Comparison of ENCODE assay signal across 21 cellular contexts in genomic region chr2:96510931-96511595, GRCh38. TPM values are rescaled to one million over a fixed set of nuclear protein-coding genes. Genes with fewer than 3 reads are reported as not detected.
"Had no signal": no experiment of that assay in that cellular context is flagged by ENCODE, and none has a peak within 500 bp of the region (broad histone marks: within the 10 kb centered on the region; RNA-seq: fewer than 3 reads in every experiment).

No MANE protein-coding gene starts in this region.

- H3K36me3 ChIP-seq: adrenal gland, ascending aorta, brain microvascular endothelial cell, gastroesophageal sphincter, lower lobe of right lung, SJSA1, upper lobe of right lung had no signal

- H3K4me3 Mint-ChIP-seq: activated naive CD4-positive, alpha-beta T cell treated with anti-CD3 and anti-CD28 coated beads, Interleukin-2, amount 10 ng/mL, durations not matched to agents 7 days and 5 days; activated T-cell treated with anti-CD3 and anti-CD28 coated beads, Interleukin-2, amount 50 U/mL, for 24 hours; central memory CD8-positive, alpha-beta T cell; neural crest cell had no signal

- DNase-seq: activated CD4-positive, alpha-beta T cell treated with anti-CD3 and anti-CD28 coated beads, Interleukin-2, amount 50 U/mL, for 4 hours; activated naive CD4-positive, alpha-beta T cell treated with anti-CD3 and anti-CD28 coated beads, Interleukin-2, amount 10 ng/mL, durations not matched to agents 7 days and 5 days; activated T-cell treated with anti-CD3 and anti-CD28 coated beads, Interleukin-2, amount 50 U/mL, for 24 hours; adrenal gland; brain microvascular endothelial cell; kidney; lower lobe of right lung; mesendoderm; mucosa of descending colon; occipital lobe; stimulated activated CD4-positive, alpha-beta T cell treated with anti-CD3 and anti-CD28 coated beads, Interleukin-4, amount 100 ng/mL, for 1 hour; stimulated activated naive CD8-positive, alpha-beta T cell treated with anti-CD3 and anti-CD28 coated beads, Interleukin-15, Interleukin-2, amounts not matched to agents 100 U/mL and 50 U/mL, for 24 hours; T-helper 1 cell; upper lobe of right lung had no signal

- H3K4me3 ChIP-seq: adrenal gland, ascending aorta, gastroesophageal sphincter, lower lobe of right lung, mucosa of descending colon, SJSA1, upper lobe of right lung had no signal

- H3K36me3 Mint-ChIP-seq: activated naive CD4-positive, alpha-beta T cell treated with anti-CD3 and anti-CD28 coated beads, Interleukin-2, amount 10 ng/mL, durations not matched to agents 7 days and 5 days had no signal

- H3K9me3 Mint-ChIP-seq: activated T-cell treated with anti-CD3 and anti-CD28 coated beads, Interleukin-2, amount 50 U/mL, for 24 hours; central memory CD8-positive, alpha-beta T cell; neural crest cell had no signal

- H3K27me3 ChIP-seq: ascending aorta, gastroesophageal sphincter, SJSA1, upper lobe of right lung had no signal

- ATAC-seq: gastroesophageal sphincter; left lobe of liver; lower lobe of right lung; mucosa of descending colon; stimulated activated naive CD8-positive, alpha-beta T cell treated with anti-CD3 and anti-CD28 coated beads, Interleukin-15, Interleukin-2, amounts not matched to agents 100 U/mL and 50 U/mL, for 24 hours; upper lobe of right lung had no signal

- H3K27ac ChIP-seq: adrenal gland, ascending aorta, brain microvascular endothelial cell, gastroesophageal sphincter, lower lobe of right lung, SJSA1, upper lobe of right lung had no signal

- H3K9me3 ChIP-seq: adrenal gland, ascending aorta, gastroesophageal sphincter, lower lobe of right lung, mucosa of descending colon, SJSA1, upper lobe of right lung had no signal

- H3K27ac Mint-ChIP-seq: activated naive CD4-positive, alpha-beta T cell treated with anti-CD3 and anti-CD28 coated beads, Interleukin-2, amount 10 ng/mL, durations not matched to agents 7 days and 5 days; activated T-cell treated with anti-CD3 and anti-CD28 coated beads, Interleukin-2, amount 50 U/mL, for 24 hours; progenitor cell of endocrine pancreas had no signal

- H3K27me3 Mint-ChIP-seq: central memory CD8-positive, alpha-beta T cell had no signal

RNA-seq across cellular contexts. Expression of gene NEURL3, which starts 5.9 kb away (rescaled TPM):
- total RNA-seq: ascending aorta, gastroesophageal sphincter, SJSA1 had no signal
